In the genomic region with DNA sequence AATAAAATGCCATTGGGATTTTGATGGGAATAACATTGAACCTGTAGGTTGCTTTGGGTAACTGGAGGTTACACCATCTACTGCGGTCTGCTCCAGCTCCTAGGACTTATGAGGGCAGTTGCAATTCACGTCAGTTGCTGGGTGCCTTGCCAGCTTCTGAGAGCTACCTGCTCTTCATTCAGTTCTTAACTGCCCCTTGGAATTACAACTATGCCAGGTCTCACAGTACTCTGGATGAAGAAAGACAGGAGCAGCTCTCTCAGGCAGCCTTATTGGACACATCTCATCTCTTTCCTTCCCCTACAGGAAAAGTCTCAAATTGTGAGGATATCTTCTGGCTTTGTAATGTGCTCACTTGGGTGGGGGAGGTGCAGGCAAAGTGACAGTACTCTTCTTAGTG, we compare ENCODE assay signal across 32 cellular contexts.
"Had no signal": no experiment of that assay in that cellular context is flagged by ENCODE, and none has a peak within 500 bp of the region (broad histone marks: within the 10 kb centered on the region; RNA-seq: fewer than 3 reads in every experiment).

No MANE protein-coding gene starts in this region.

- H3K36me3 Mint-ChIP-seq: activated CD4-positive, alpha-beta memory T cell treated with anti-CD3 and anti-CD28 coated beads for 36 hours; activated CD8-positive, alpha-beta memory T cell treated with anti-CD3 and anti-CD28 coated beads, Interleukin-2, amount 10 ng/mL, durations not matched to agents 7 days and 5 days; activated naive CD4-positive, alpha-beta T cell treated with anti-CD3 and anti-CD28 coated beads, Interleukin-2, amount 10 ng/mL, durations not matched to agents 7 days and 5 days; activated naive CD4-positive, alpha-beta T cell treated with anti-CD3 and anti-CD28 coated beads, Interleukin-2, amount 50 U/mL, for 72 hours; activated naive CD8-positive, alpha-beta T cell treated with anti-CD3 and anti-CD28 coated beads, Interleukin-2, amount 10 ng/mL, durations not matched to agents 7 days and 5 days; brain had no signal

- H3K4me1 Mint-ChIP-seq: activated CD4-positive, alpha-beta T cell treated with anti-CD3 and anti-CD28 coated beads for 36 hours; activated CD4-positive, alpha-beta T cell treated with anti-CD3 and anti-CD28 coated beads, Interleukin-2, amount 10 ng/mL, durations not matched to agents 24 days and 14 days; activated CD8-positive, alpha-beta memory T cell treated with anti-CD3 and anti-CD28 coated beads, Interleukin-2, amount 10 ng/mL, durations not matched to agents 7 days and 5 days; activated naive CD4-positive, alpha-beta T cell treated with anti-CD3 and anti-CD28 coated beads, Interleukin-2, amount 10 ng/mL, durations not matched to agents 7 days and 5 days; activated naive CD8-positive, alpha-beta T cell treated with anti-CD3 and anti-CD28 coated beads, Interleukin-2, amount 10 ng/mL, durations not matched to agents 7 days and 5 days; brain had no signal

- H3K9me3 Mint-ChIP-seq: activated CD4-positive, alpha-beta memory T cell treated with anti-CD3 and anti-CD28 coated beads for 36 hours; activated CD4-positive, alpha-beta T cell treated with anti-CD3 and anti-CD28 coated beads, Interleukin-2, amount 10 ng/mL, durations not matched to agents 24 days and 14 days; activated T-helper 1 cell treated with anti-CD3 and anti-CD28 coated beads, Interleukin-12 subunit alpha, Interleukin-12 subunit beta, Interleukin-2, Interleukin-4 antibody, amounts not matched to agents 30 ng/mL and 10 ng/mL and 1 ng/mL, durations not matched to agents 14 hours and 24 hours and 36 hours; brain; dendritic cell treated with granulocyte-macrophage colony-stimulating factor and Interleukin-4, amounts not matched to agents 40 ng/mL and 50 ng/mL, for 4 days; endodermal cell had no signal

- DNase-seq: activated CD4-positive, alpha-beta memory T cell treated with anti-CD3 and anti-CD28 coated beads for 36 hours; activated CD4-positive, alpha-beta T cell treated with anti-CD3 and anti-CD28 coated beads for 36 hours; activated CD4-positive, alpha-beta T cell treated with anti-CD3 and anti-CD28 coated beads, Interleukin-2, amount 10 ng/mL, durations not matched to agents 24 days and 14 days; activated CD4-positive, CD25-positive, alpha-beta regulatory T cell; activated CD4-positive, CD25-positive, alpha-beta regulatory T cell treated with anti-CD3 and anti-CD28 coated beads, Interleukin-2, amount 50 U/mL, for 72 hours; activated CD8-positive, alpha-beta memory T cell treated with anti-CD3 and anti-CD28 coated beads, Interleukin-2, amount 10 ng/mL, durations not matched to agents 7 days and 5 days; activated CD8-positive, alpha-beta memory T cell treated with anti-CD3 and anti-CD28 coated beads, Interleukin-2, amount 50 U/mL, for 4 hours; activated CD8-positive, alpha-beta T cell treated with anti-CD3 and anti-CD28 coated beads, Interleukin-2, amount 10 ng/mL, durations not matched to agents 7 days and 5 days; activated gamma-delta T cell; activated naive CD4-positive, alpha-beta T cell; activated naive CD4-positive, alpha-beta T cell treated with anti-CD3 and anti-CD28 coated beads, Interleukin-2, amount 10 ng/mL, durations not matched to agents 7 days and 5 days; activated naive CD8-positive, alpha-beta T cell treated with anti-CD3 and anti-CD28 coated beads, Interleukin-2, amount 10 ng/mL, durations not matched to agents 7 days and 5 days; activated T-cell treated with anti-CD3 and anti-CD28 coated beads, Interleukin-2, amount 50 U/mL, for 1 hour; activated T-cell treated with anti-CD3 and anti-CD28 coated beads, Interleukin-2, amount 50 U/mL, for 48 hours; central memory CD4-positive, alpha-beta T cell; cerebellar nuclear complex; colonic mucosa; dorsolateral prefrontal cortex; effector memory CD4-positive, alpha-beta T cell; endodermal cell; foreskin fibroblast; gastrocnemius medialis; glutamatergic neuron; T-helper 2 cell had no signal

- H3K27me3 ChIP-seq: ascending aorta, breast epithelium, cardiac muscle cell, colonic mucosa, dorsolateral prefrontal cortex, gastrocnemius medialis had no signal

- H3K4me3 Mint-ChIP-seq: activated CD4-positive, alpha-beta memory T cell treated with anti-CD3 and anti-CD28 coated beads for 36 hours; activated CD4-positive, alpha-beta T cell treated with anti-CD3 and anti-CD28 coated beads for 36 hours; activated CD4-positive, alpha-beta T cell treated with anti-CD3 and anti-CD28 coated beads, Interleukin-2, amount 10 ng/mL, durations not matched to agents 24 days and 14 days; activated CD8-positive, alpha-beta memory T cell treated with anti-CD3 and anti-CD28 coated beads, Interleukin-2, amount 10 ng/mL, durations not matched to agents 7 days and 5 days; activated CD8-positive, alpha-beta T cell treated with anti-CD3 and anti-CD28 coated beads, Interleukin-2, amount 10 ng/mL, durations not matched to agents 7 days and 5 days; activated naive CD4-positive, alpha-beta T cell treated with anti-CD3 and anti-CD28 coated beads, Interleukin-2, amount 10 ng/mL, durations not matched to agents 7 days and 5 days; activated naive CD8-positive, alpha-beta T cell treated with anti-CD3 and anti-CD28 coated beads, Interleukin-2, amount 10 ng/mL, durations not matched to agents 7 days and 5 days; activated T-helper 1 cell treated with anti-CD3 and anti-CD28 coated beads, Interleukin-12 subunit alpha, Interleukin-12 subunit beta, Interleukin-2, Interleukin-4 antibody, amounts not matched to agents 30 ng/mL and 10 ng/mL and 1 ng/mL, durations not matched to agents 14 hours and 24 hours and 36 hours; brain; dendritic cell treated with granulocyte-macrophage colony-stimulating factor and Interleukin-4, amounts not matched to agents 40 ng/mL and 50 ng/mL, for 4 days; endodermal cell had no signal

- H3K36me3 ChIP-seq: ascending aorta, breast epithelium, cardiac muscle cell, colonic mucosa, gastrocnemius medialis had no signal

- H3K4me1 ChIP-seq: ascending aorta, breast epithelium, colonic mucosa, gastrocnemius medialis had no signal

- H3K27ac Mint-ChIP-seq: activated CD4-positive, alpha-beta memory T cell treated with anti-CD3 and anti-CD28 coated beads for 36 hours; activated CD4-positive, alpha-beta T cell treated with anti-CD3 and anti-CD28 coated beads for 36 hours; activated CD4-positive, alpha-beta T cell treated with anti-CD3 and anti-CD28 coated beads, Interleukin-2, amount 10 ng/mL, durations not matched to agents 24 days and 14 days; activated CD8-positive, alpha-beta memory T cell treated with anti-CD3 and anti-CD28 coated beads, Interleukin-2, amount 10 ng/mL, durations not matched to agents 7 days and 5 days; activated CD8-positive, alpha-beta T cell treated with anti-CD3 and anti-CD28 coated beads, Interleukin-2, amount 10 ng/mL, durations not matched to agents 7 days and 5 days; activated naive CD4-positive, alpha-beta T cell treated with anti-CD3 and anti-CD28 coated beads, Interleukin-2, amount 10 ng/mL, durations not matched to agents 7 days and 5 days; activated naive CD4-positive, alpha-beta T cell treated with anti-CD3 and anti-CD28 coated beads, Interleukin-2, amount 50 U/mL, for 72 hours; activated naive CD8-positive, alpha-beta T cell treated with anti-CD3 and anti-CD28 coated beads, Interleukin-2, amount 10 ng/mL, durations not matched to agents 7 days and 5 days; activated T-helper 1 cell treated with anti-CD3 and anti-CD28 coated beads, Interleukin-12 subunit alpha, Interleukin-12 subunit beta, Interleukin-2, Interleukin-4 antibody, amounts not matched to agents 30 ng/mL and 10 ng/mL and 1 ng/mL, durations not matched to agents 14 hours and 24 hours and 36 hours; brain; dendritic cell treated with granulocyte-macrophage colony-stimulating factor and Interleukin-4, amounts not matched to agents 40 ng/mL and 50 ng/mL, for 4 days; endodermal cell had no signal

- ATAC-seq: activated CD4-positive, alpha-beta T cell treated with anti-CD3 and anti-CD28 coated beads for 36 hours; activated CD8-positive, alpha-beta memory T cell treated with anti-CD3 and anti-CD28 coated beads, Interleukin-2, amount 10 ng/mL, durations not matched to agents 7 days and 5 days; activated CD8-positive, alpha-beta T cell treated with anti-CD3 and anti-CD28 coated beads, Interleukin-2, amount 10 ng/mL, durations not matched to agents 7 days and 5 days; activated naive CD4-positive, alpha-beta T cell treated with anti-CD3 and anti-CD28 coated beads, Interleukin-2, amount 50 U/mL, for 72 hours; esophagus mucosa; gastrocnemius medialis had no signal

- H3K9me3 ChIP-seq: ascending aorta, breast epithelium, colonic mucosa, gastrocnemius medialis had no signal

- H3K27me3 Mint-ChIP-seq: activated CD4-positive, alpha-beta memory T cell treated with anti-CD3 and anti-CD28 coated beads for 36 hours; activated CD4-positive, alpha-beta T cell treated with anti-CD3 and anti-CD28 coated beads for 36 hours; activated CD4-positive, alpha-beta T cell treated with anti-CD3 and anti-CD28 coated beads, Interleukin-2, amount 10 ng/mL, durations not matched to agents 24 days and 14 days; activated CD8-positive, alpha-beta memory T cell treated with anti-CD3 and anti-CD28 coated beads, Interleukin-2, amount 10 ng/mL, durations not matched to agents 7 days and 5 days; activated naive CD4-positive, alpha-beta T cell treated with anti-CD3 and anti-CD28 coated beads, Interleukin-2, amount 10 ng/mL, durations not matched to agents 7 days and 5 days; activated naive CD8-positive, alpha-beta T cell treated with anti-CD3 and anti-CD28 coated beads, Interleukin-2, amount 10 ng/mL, durations not matched to agents 7 days and 5 days; brain; dendritic cell treated with granulocyte-macrophage colony-stimulating factor and Interleukin-4, amounts not matched to agents 40 ng/mL and 50 ng/mL, for 4 days had no signal

- H3K27ac ChIP-seq: ascending aorta, breast epithelium, cardiac muscle cell, colonic mucosa, dorsolateral prefrontal cortex, gastrocnemius medialis had no signal

- H3K4me3 ChIP-seq: ascending aorta, breast epithelium, cardiac muscle cell, colonic mucosa, dorsolateral prefrontal cortex, gastrocnemius medialis had no signal
